ENCODE assay signal across 7 cellular contexts in the genomic region with DNA sequence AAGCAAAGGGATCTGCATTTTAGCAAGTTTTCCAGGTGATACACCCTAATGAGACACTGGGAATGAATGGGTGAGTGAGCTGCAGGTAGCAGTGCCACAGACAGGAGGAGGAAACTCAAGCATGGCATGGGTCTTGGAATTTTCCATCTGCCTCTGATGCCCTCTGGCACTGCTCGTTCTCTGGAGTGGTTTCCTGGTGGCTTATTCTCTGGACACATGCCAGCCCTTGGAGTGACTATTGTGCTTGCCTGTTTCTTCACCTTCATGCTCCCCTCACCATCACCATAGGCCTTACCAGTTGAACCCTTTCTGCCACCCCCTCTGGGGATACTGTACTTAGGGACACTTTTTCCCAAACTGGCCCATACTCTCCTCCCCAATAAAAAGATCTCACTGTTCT. TPM values are rescaled to one million over a fixed set of nuclear protein-coding genes. Genes with fewer than 3 reads are reported as not detected.
A peak's percentile ranks its signal among the peaks of the same experiment; 100 is the strongest.
DNase-seq lines count a peak whose midpoint lies in the region; ATAC-seq, FAIRE-seq and TF ChIP-seq lines count a peak whose summit lies in the region.

No MANE protein-coding gene starts in this region.

- in situ Hi-C loops in gastrocnemius medialis (cut with MboI; ENCODE audit: low sequenced_read_pairs in 4 of 4): no loop called here

- CTCF ChIA-PET in endothelial cell of umbilical vein (lab: Charles Lee): interaction anchor here (2.1 kb wide), 1 partner anchor 14 kb away, joined by 9 read pairs; the partner anchor contains the start of gene PSMC3IP

- peak overlapping the region; percentile 75 for H3K4me2 ChIP-seq in endothelial cell of umbilical vein (ENCODE audit: insufficient read depth, low read length)

- intact Hi-C loops in endothelial cell of umbilical vein (cut with micrococcal nuclease): no loop called here
- intact Hi-C loops in gastrocnemius medialis (cut with DNase I; ENCODE audit: low total_unique reads): no loop called here

- H3K36me3 ChIP-seq in endothelial cell of umbilical vein (ENCODE audit: control insufficient read depth in 2 of 2, extremely low read depth in 1 of 2, insufficient read depth in 2 of 2, low read length in 2 of 2): peaks cover 4 to 21% of the 10 kb centered on the region in 2 experiments
- peaks cover 0 to 23% of the 10 kb centered on the region in 2 donors for H3K36me3 ChIP-seq in gastrocnemius medialis

- FAIRE-seq in endothelial cell of umbilical vein (lab: Jason Lieb, UNC): peak; percentile 44

- H3K9me1 ChIP-seq in endothelial cell of umbilical vein (replicated peaks; ENCODE audit: control insufficient read depth, extremely low read depth, insufficient read depth, low read length): no peaks in the 10 kb centered on the region

- TF ChIP-seq POLR2A in endothelial cell of umbilical vein (IDR thresholded peaks at IDR 0.05; ENCODE audit: low read depth, low read length) (no peak), gastrocnemius medialis (IDR thresholded peaks at IDR 0.05) (no peak)

- dilution Hi-C loops in endothelial cell of umbilical vein (cut with MboI; ENCODE audit: extremely low pct_ligation_motif_present, low sequenced_read_pairs): no loop called here

- ATAC-seq in gastrocnemius medialis: no peak
- no peak for ATAC-seq in HG03095 (IDR thresholded peaks at IDR 0.05; ENCODE audit: unreplicated experiment)

- BruUV-seq in endothelial cell of umbilical vein (replicated peaks; lab: Mats Ljungman, UMichigan): no TSS peak

- POLR2A ChIA-PET in endothelial cell of umbilical vein (lab: Charles Lee): no interaction called here

- H3K9me3 ChIP-seq in endothelial cell of umbilical vein (replicated peaks; ENCODE audit: control insufficient read depth, insufficient read depth, low read length) (no peaks in the 10 kb centered on the region), gastrocnemius medialis (no peaks in the 10 kb centered on the region)

- peaks cover 27% of the 10 kb centered on the region for H3K4me1 ChIP-seq in endothelial cell of umbilical vein (ENCODE audit: control insufficient read depth, extremely low read depth, insufficient read depth, low read length)
- peaks cover 32 to 37% of the 10 kb centered on the region in 2 donors for H3K4me1 ChIP-seq in gastrocnemius medialis

- DNase-seq in GM12865 (ENCODE audit: low read depth) (no peak), NCI-H69 (lab: John Stamatoyannopoulos, UW) (peak; percentile 63), endothelial cell of umbilical vein (ENCODE audit: low read depth, low spot score) (no peak), gastrocnemius medialis (no peak), medulla oblongata (ENCODE audit: extremely low spot score) (no peak), HUDEP-2 (lab: John Stamatoyannopoulos, UW; ENCODE audit: unreplicated experiment in 76 of 76) (no peak)

- H3K4me3 ChIP-seq in GM12865 (ENCODE audit: low read depth, low read length): peak overlapping the region; percentile 87
- no peak overlapping the region for H3K4me3 ChIP-seq in endothelial cell of umbilical vein (replicated peaks in 1 of 3; ENCODE audit: insufficient read depth in 1 of 3, low read depth in 1 of 3, low read length in 3 of 3)
- peak overlapping the region; percentile 83 to 99 (median 94) for H3K4me3 ChIP-seq in gastrocnemius medialis

- TF ChIP-seq CTCF in GM12865 (IDR thresholded peaks at IDR 0.05; ENCODE audit: insufficient read depth, low read depth, low read length, missing control alignments) (no peak), endothelial cell of umbilical vein (IDR thresholded peaks at IDR 0.05; ENCODE audit: extremely low read depth in 1 of 2, insufficient read depth in 1 of 2, low read depth in 1 of 2, low read length in 2 of 2) (no peak), gastrocnemius medialis (IDR thresholded peaks at IDR 0.05 in 4 of 5, conservative IDR thresholded peaks at IDR 0.05 in 1 of 5) (no peak)

- no peak overlapping the region for H2AFZ ChIP-seq in endothelial cell of umbilical vein (ENCODE audit: low read depth, low read length)

- H4K20me1 ChIP-seq in endothelial cell of umbilical vein (replicated peaks; ENCODE audit: control insufficient read depth, extremely low read depth, insufficient read depth, low read length): no peaks in the 10 kb centered on the region

- H3K27me3 ChIP-seq in endothelial cell of umbilical vein (ENCODE audit: control insufficient read depth in 2 of 2, insufficient read depth in 2 of 2, low read length in 2 of 2): no peaks in the 10 kb centered on the region
- no peaks in the 10 kb centered on the region for H3K27me3 ChIP-seq in gastrocnemius medialis

- peaks cover 30% of the 10 kb centered on the region for H3K79me2 ChIP-seq in endothelial cell of umbilical vein (ENCODE audit: control insufficient read depth, insufficient read depth, low read length)

- H3K9ac ChIP-seq in endothelial cell of umbilical vein (replicated peaks; ENCODE audit: extremely low read depth, insufficient read depth, low read length): no peak overlapping the region

- H3K27ac ChIP-seq in endothelial cell of umbilical vein (ENCODE audit: insufficient read depth, low read depth, low read length) (no peak overlapping the region), gastrocnemius medialis (peak overlapping the region; percentile 88 to 89 (median 88))

TF ChIP-seq in endothelial cell of umbilical vein, 7 proteins besides CTCF, POLR2A, EP300 and RAD21 (continues in another document):
- TF ChIP-seq JUN (IDR thresholded peaks at IDR 0.05; ENCODE audit: borderline replicate concordance, insufficient read depth, insufficient read length, low read depth) (no peak), POLR2AphosphoS5 (IDR thresholded peaks at IDR 0.05; ENCODE audit: insufficient read depth, low read depth, low read length) (no peak), GATA2 (IDR thresholded peaks at IDR 0.05; ENCODE audit: insufficient read depth, insufficient read length, low read depth, low read length) (no peak), EZH2 (IDR thresholded peaks at IDR 0.05; ENCODE audit: borderline replicate concordance, low read depth, low read length, severe bottlenecking) (no peak), MAX (IDR thresholded peaks at IDR 0.05; ENCODE audit: insufficient read depth, insufficient read length) (no peak)

RNA-seq across cellular contexts. Expression of gene COASY, which starts 1.6 kb away (rescaled TPM):
- total RNA-seq in endothelial cell of umbilical vein (69.2 and 77.7 TPM in 2 replicates), gastrocnemius medialis (10 to 100 TPM; 22.4 to 39.9 (median 27.5) TPM)
- 39.6 and 52.6 TPM in 2 replicates for polyA plus RNA-seq in endothelial cell of umbilical vein
- 36.3 and 42.7 TPM in 2 replicates for polyA plus RNA-seq in endothelial cell of umbilical vein (2011; cell fraction: cytosol; rRNA removed)
- polyA plus RNA-seq in endothelial cell of umbilical vein (2011; cell fraction: nucleus; rRNA removed): 78.2 and 90.7 TPM in 2 replicates
- 63.2 and 68.4 TPM in 2 replicates for polyA plus RNA-seq in endothelial cell of umbilical vein (2012)
- 26.1 and 32.6 TPM in 2 replicates for polyA minus RNA-seq in endothelial cell of umbilical vein
- polyA minus RNA-seq in endothelial cell of umbilical vein (2011; cell fraction: cytosol; rRNA and poly(A)+ RNA removed): 56.5 TPM
- 21.0 and 25.9 TPM in 2 replicates for polyA minus RNA-seq in endothelial cell of umbilical vein (2011; cell fraction: nucleus; rRNA and poly(A)+ RNA removed)

RNA-seq across cellular contexts. Expression of gene MLX, which starts 3.4 kb away (rescaled TPM):
- total RNA-seq in endothelial cell of umbilical vein (40.3 and 40.9 TPM in 2 replicates), gastrocnemius medialis (10 to 100 TPM; 49.7 to 81.9 (median 53.8) TPM)
- 41.1 and 42.7 TPM in 2 replicates for polyA plus RNA-seq in endothelial cell of umbilical vein
- 35.7 and 37.7 TPM in 2 replicates for polyA plus RNA-seq in endothelial cell of umbilical vein (2011; cell fraction: cytosol; rRNA removed)
- polyA plus RNA-seq in endothelial cell of umbilical vein (2011; cell fraction: nucleus; rRNA removed): 56.9 and 63.0 TPM in 2 replicates
- polyA plus RNA-seq in endothelial cell of umbilical vein (2012): 37.4 and 41.4 TPM in 2 replicates
- polyA minus RNA-seq in endothelial cell of umbilical vein: 40.5 and 41.3 TPM in 2 replicates
- polyA minus RNA-seq in endothelial cell of umbilical vein (2011; cell fraction: cytosol; rRNA and poly(A)+ RNA removed): 22.4 TPM
- 13.4 and 18.8 TPM in 2 replicates for polyA minus RNA-seq in endothelial cell of umbilical vein (2011; cell fraction: nucleus; rRNA and poly(A)+ RNA removed)

RNA-seq across cellular contexts. Expression of gene HSD17B1, which starts 10.8 kb away (rescaled TPM):
- total RNA-seq in endothelial cell of umbilical vein (0.62 and 1.0 TPM in 2 replicates), gastrocnemius medialis (under 1 TPM in 3 of 4 donors, not detected in 1; 0.33 to 0.66 (median 0.47) TPM)
- polyA plus RNA-seq in endothelial cell of umbilical vein: 0.22 and 0.41 TPM in 2 replicates
- 0.05 and 0.20 TPM in 2 replicates for polyA plus RNA-seq in endothelial cell of umbilical vein (2011; cell fraction: cytosol; rRNA removed)
- 0.59 and 0.63 TPM in 2 replicates for polyA plus RNA-seq in endothelial cell of umbilical vein (2011; cell fraction: nucleus; rRNA removed)
- 1.0 and 1.2 TPM in 2 replicates for polyA plus RNA-seq in endothelial cell of umbilical vein (2012)
- polyA minus RNA-seq in endothelial cell of umbilical vein: 0.17 and 0.19 TPM in 2 replicates
- polyA minus RNA-seq in endothelial cell of umbilical vein (2011; cell fraction: cytosol; rRNA and poly(A)+ RNA removed): 1.0 TPM
- 0.43 and 0.77 TPM in 2 replicates for polyA minus RNA-seq in endothelial cell of umbilical vein (2011; cell fraction: nucleus; rRNA and poly(A)+ RNA removed)

RNA-seq across cellular contexts. Expression of gene PSMC3IP, which starts 14.0 kb away (rescaled TPM):
- 19.3 and 20.8 TPM in 2 replicates for total RNA-seq in endothelial cell of umbilical vein
- 5.5 and 5.9 TPM in 2 replicates for polyA plus RNA-seq in endothelial cell of umbilical vein
- polyA plus RNA-seq in endothelial cell of umbilical vein (2011; cell fraction: cytosol; rRNA removed): 9.0 and 10.6 TPM in 2 replicates
- 20.8 and 34.7 TPM in 2 replicates for polyA plus RNA-seq in endothelial cell of umbilical vein (2011; cell fraction: nucleus; rRNA removed)
- polyA plus RNA-seq in endothelial cell of umbilical vein (2012): 6.3 and 10.9 TPM in 2 replicates
- polyA minus RNA-seq in endothelial cell of umbilical vein: 4.9 and 5.2 TPM in 2 replicates
- 14.0 TPM for polyA minus RNA-seq in endothelial cell of umbilical vein (2011; cell fraction: cytosol; rRNA and poly(A)+ RNA removed)
- polyA minus RNA-seq in endothelial cell of umbilical vein (2011; cell fraction: nucleus; rRNA and poly(A)+ RNA removed): 7.5 and 9.7 TPM in 2 replicates
- total RNA-seq in gastrocnemius medialis: 1 to 10 TPM in 2 of 4 donors, under 1 TPM in 2; 0.46 to 2.7 (median 1.4) TPM

RNA-seq across cellular contexts. Expression of gene NAGLU, which starts 27.5 kb away (rescaled TPM):
- total RNA-seq in endothelial cell of umbilical vein (40.2 and 50.2 TPM in 2 replicates), gastrocnemius medialis (10 to 100 TPM; 16.4 to 30.1 (median 24.1) TPM)
- 54.2 and 66.8 TPM in 2 replicates for polyA plus RNA-seq in endothelial cell of umbilical vein
- 22.6 and 31.6 TPM in 2 replicates for polyA plus RNA-seq in endothelial cell of umbilical vein (2011; cell fraction: cytosol; rRNA removed)
- polyA plus RNA-seq in endothelial cell of umbilical vein (2011; cell fraction: nucleus; rRNA removed): 70.4 and 73.2 TPM in 2 replicates
- polyA plus RNA-seq in endothelial cell of umbilical vein (2012): 23.1 and 31.3 TPM in 2 replicates
- polyA minus RNA-seq in endothelial cell of umbilical vein: 21.5 and 21.8 TPM in 2 replicates
- polyA minus RNA-seq in endothelial cell of umbilical vein (2011; cell fraction: cytosol; rRNA and poly(A)+ RNA removed): 7.8 TPM
- 22.9 and 30.1 TPM in 2 replicates for polyA minus RNA-seq in endothelial cell of umbilical vein (2011; cell fraction: nucleus; rRNA and poly(A)+ RNA removed)

Comparison
In these comparisons a context has a peak if more than half of its experiments do, and no peak if none do; other contexts are left out.
1. H3K4me3 ChIP-seq: peak in GM12865 (single experiment) and gastrocnemius medialis (4 of 4); none in endothelial cell of umbilical vein (0 of 3).